1 cellular context compared by ENCODE assay signal in the genomic region with DNA sequence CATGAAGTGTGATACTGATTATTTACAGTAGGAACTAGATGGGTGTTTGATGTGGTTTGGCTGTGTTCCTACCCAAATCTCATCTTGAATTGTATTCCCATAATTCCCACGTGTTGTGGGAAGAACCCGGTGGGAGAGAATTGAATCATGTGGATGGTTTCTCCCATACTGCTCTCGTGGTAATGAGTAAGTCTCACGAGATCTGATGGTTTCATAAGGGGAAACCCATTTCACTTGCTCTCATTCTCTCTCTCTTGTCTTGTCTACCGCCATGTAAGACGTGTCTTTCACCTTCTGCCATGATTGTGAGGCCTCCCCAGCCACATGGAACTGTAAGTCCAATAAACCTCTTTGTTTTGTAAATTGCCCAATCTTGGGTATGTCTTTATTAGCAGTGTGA. TPM values are rescaled to one million over a fixed set of nuclear protein-coding genes. Genes with fewer than 3 reads are reported as not detected.
"Had no signal": no experiment of that assay in that cellular context is flagged by ENCODE, and none has a peak within 500 bp of the region (broad histone marks: within the 10 kb centered on the region; RNA-seq: fewer than 3 reads in every experiment).

No MANE protein-coding gene starts in this region.

RNA-seq across cellular contexts. Expression of a gene that starts 33.9 kb away (rescaled TPM):
- total RNA-seq: activated CD4-positive, alpha-beta memory T cell treated with anti-CD3 and anti-CD28 coated beads, Interleukin-2, amount 10 ng/mL, durations not matched to agents 7 days and 5 days had no signal
